Comparison of ENCODE assay signal across 8 cellular contexts in genomic region chr12:92551853-92552397, GRCh38.
DNase-seq lines count a peak whose midpoint lies in the region; ATAC-seq and TF ChIP-seq lines count a peak whose summit lies in the region.

No MANE protein-coding gene starts in this region.

- no peaks in the 10 kb centered on the region for H3K27me3 ChIP-seq in heart right ventricle

- no peak for ATAC-seq in heart right ventricle
- ATAC-seq in HG02970 (IDR thresholded peaks at IDR 0.05; ENCODE audit: low FRiP score, unreplicated experiment): peak; percentile 45
- ATAC-seq in activated B cell treated with CpG ODN at 0.5 μM for 24 hours (ENCODE audit: low read depth): peak; percentile 46
- ATAC-seq in omental fat pad (ENCODE audit: low FRiP score): peak; percentile 35

- POLR2A ChIA-PET in activated B cell treated with CpG ODN at 0.5 μM for 24 hours (lab: Charles Lee): interaction anchor here (0.6 to 2.4 kb wide), 5 partner anchors 12 to 406 kb away, joined by 3 to 8 read pairs (median 5); partner anchors contain the start of gene BTG1

- DNase-seq in heart right ventricle: no peak
- no peak for DNase-seq in cardiac septum (ENCODE audit: low spot score)
- no peak for DNase-seq in activated B cell treated with CpG ODN at 0.5 μM for 24 hours
- DNase-seq in omental fat pad (ENCODE audit: low spot score): no peak
- no peak for DNase-seq in NCI-H345 (lab: John Stamatoyannopoulos, UW)
- no peak for DNase-seq in NCI-H1105 treated with DMSO at 0.1 percent for 48 hours (lab: John Stamatoyannopoulos, UW)
- no peak for DNase-seq in NCI-H774 (lab: John Stamatoyannopoulos, UW)

- H3K4me1 ChIP-seq in heart right ventricle: peaks cover 8 to 60% (median 32%) of the 10 kb centered on the region in 9 donors

- CTCF ChIA-PET in activated B cell treated with CpG ODN at 0.5 μM for 24 hours (lab: Charles Lee): no interaction called here

- no peaks in the 10 kb centered on the region for H3K9me3 ChIP-seq in heart right ventricle

- no peak overlapping the region for H3K27ac Mint-ChIP-seq in activated B cell treated with CpG ODN at 0.5 μM for 24 hours

- H3K4me3 ChIP-seq in heart right ventricle: no peak overlapping the region

- no peaks in the 10 kb centered on the region for H3K9me3 Mint-ChIP-seq in activated B cell treated with CpG ODN at 0.5 μM for 24 hours

- H3K27ac ChIP-seq in heart right ventricle: peak overlapping the region in 6 of 10 donors; percentile 3 to 93 (median 78)

- intact Hi-C loops in heart right ventricle (cut with DNase I) (loop anchor here in 2 of 10 donors (5.0 to 10.0 kb wide), 2 partner anchors 137 to 140 kb away; no protein-coding TSS in a partner anchor), cardiac septum (cut with DNase I) (loop anchor here (5.0 kb wide), 1 partner anchor 80 kb away; no protein-coding TSS in a partner anchor), activated B cell treated with CpG ODN at 0.5 μM for 24 hours (cut with micrococcal nuclease) (no loop called here)

- no peak overlapping the region for H3K4me3 Mint-ChIP-seq in activated B cell treated with CpG ODN at 0.5 μM for 24 hours

- TF ChIP-seq CTCF in heart right ventricle (IDR thresholded peaks at IDR 0.05): no peak
- TF ChIP-seq CTCF in activated B cell treated with CpG ODN at 0.5 μM for 24 hours (IDR thresholded peaks at IDR 0.05): no peak
- TF ChIP-seq CTCF in omental fat pad (IDR thresholded peaks at IDR 0.05): no peak

- H3K27me3 Mint-ChIP-seq in activated B cell treated with CpG ODN at 0.5 μM for 24 hours: no peaks in the 10 kb centered on the region

- peaks cover 29% of the 10 kb centered on the region for H3K4me1 Mint-ChIP-seq in activated B cell treated with CpG ODN at 0.5 μM for 24 hours

- H3K36me3 ChIP-seq in heart right ventricle: no peaks in the 10 kb centered on the region

- H3K36me3 Mint-ChIP-seq in activated B cell treated with CpG ODN at 0.5 μM for 24 hours (ENCODE audit: low read depth): no peaks in the 10 kb centered on the region

Comparison
In these comparisons a context has a peak if more than half of its experiments do, and no peak if none do; other contexts are left out.
1. ATAC-seq: peak in HG02970 (single experiment), activated B cell treated with CpG ODN at 0.5 μM for 24 hours (single experiment) and omental fat pad (single experiment); none in heart right ventricle (0 of 8).